Comparison of ENCODE assay signal across 15 cellular contexts in the genomic region with DNA sequence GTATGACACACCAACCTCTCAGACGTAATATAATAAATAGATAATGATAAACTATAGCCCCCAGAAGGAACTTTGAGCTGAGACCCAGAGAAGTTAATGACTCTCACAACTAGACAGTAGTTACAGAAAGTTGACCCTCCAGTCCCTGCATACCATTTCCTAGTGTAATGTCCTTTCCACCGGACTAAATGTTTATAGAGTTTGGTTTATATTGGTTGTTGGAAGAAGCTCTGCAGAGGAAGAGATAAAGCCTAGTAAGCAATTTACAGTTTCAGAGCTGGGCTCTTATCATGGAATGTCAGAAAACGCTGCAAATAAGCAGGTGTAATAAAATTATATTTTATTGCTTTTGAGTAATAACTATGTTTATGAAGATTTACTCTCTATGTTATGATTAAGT.
DNase-seq lines count a peak whose midpoint lies in the region; ATAC-seq and TF ChIP-seq lines count a peak whose summit lies in the region.
"Had no signal": no experiment of that assay in that cellular context is flagged by ENCODE, and none has a peak within 500 bp of the region (broad histone marks: within the 10 kb centered on the region; RNA-seq: fewer than 3 reads in every experiment).

No MANE protein-coding gene starts in this region.

- no peaks in the 10 kb centered on the region for H3K36me3 ChIP-seq in smooth muscle cell (ENCODE audit: low read depth)

- H3K4me3 ChIP-seq in smooth muscle cell: no peak overlapping the region
- H3K4me3 ChIP-seq: GM12878 had no signal

- H3K4me1 ChIP-seq in smooth muscle cell (ENCODE audit: low read depth): no peaks in the 10 kb centered on the region

- H3K27me3 Mint-ChIP-seq in mesothelial cell of epicardium (ENCODE audit: low read depth): peaks cover 7% of the 10 kb centered on the region
- H3K27me3 Mint-ChIP-seq in activated T-cell treated with anti-CD3 and anti-CD28 coated beads, Interleukin-2, amount 50 U/mL, for 24 hours: no peaks in the 10 kb centered on the region
- H3K27me3 Mint-ChIP-seq: B cell; CD4-positive, alpha-beta T cell; IgD-negative memory B cell had no signal

- peak; percentile 3 for DNase-seq in HuH-7 (ENCODE audit: low spot score)
- peak; percentile 43 for DNase-seq in kidney glomerular epithelial cell (lab: John Stamatoyannopoulos, UW)
- no peak for DNase-seq in smooth muscle cell (lab: John Stamatoyannopoulos, UW; ENCODE audit: unreplicated experiment)
- no peak for DNase-seq in mesothelial cell of epicardium (ENCODE audit: low spot score in 2 of 2, unreplicated experiment in 2 of 2)
- no peak for DNase-seq in activated T-cell treated with anti-CD3 and anti-CD28 coated beads, Interleukin-2, amount 50 U/mL, for 24 hours
- DNase-seq: C1 segment of cervical spinal cord; CD4-positive, alpha-beta T cell; DMS79; GOT3; H9 had no signal

- H3K4me1 Mint-ChIP-seq in mesothelial cell of epicardium: peaks cover 24% of the 10 kb centered on the region
- H3K4me1 Mint-ChIP-seq in activated T-cell treated with anti-CD3 and anti-CD28 coated beads, Interleukin-2, amount 50 U/mL, for 24 hours (ENCODE audit: low read depth): no peaks in the 10 kb centered on the region
- H3K4me1 Mint-ChIP-seq: B cell, H9, IgD-negative memory B cell had no signal

- no peak overlapping the region for H3K9ac ChIP-seq in smooth muscle cell (ENCODE audit: low read depth)

- H3K9me3 Mint-ChIP-seq in mesothelial cell of epicardium: no peaks in the 10 kb centered on the region
- no peaks in the 10 kb centered on the region for H3K9me3 Mint-ChIP-seq in activated T-cell treated with anti-CD3 and anti-CD28 coated beads, Interleukin-2, amount 50 U/mL, for 24 hours
- H3K9me3 Mint-ChIP-seq: CD4-positive, alpha-beta T cell; H9; IgD-negative memory B cell had no signal

- H3K27ac ChIP-seq in VCaP (peak overlapping the region; percentile 31), smooth muscle cell (ENCODE audit: low read depth) (no peak overlapping the region)

- peak overlapping the region; percentile 36 for H2AFZ ChIP-seq in smooth muscle cell (ENCODE audit: low read depth)

- H3K27ac Mint-ChIP-seq in mesothelial cell of epicardium: no peak overlapping the region
- no peak overlapping the region for H3K27ac Mint-ChIP-seq in activated T-cell treated with anti-CD3 and anti-CD28 coated beads, Interleukin-2, amount 50 U/mL, for 24 hours
- H3K27ac Mint-ChIP-seq: B cell; CD4-positive, alpha-beta T cell; H9; IgD-negative memory B cell had no signal

- no peak for ATAC-seq in HG03097 (IDR thresholded peaks at IDR 0.05; ENCODE audit: low FRiP score, unreplicated experiment)
- ATAC-seq: GM12878 had no signal

- H3K79me2 ChIP-seq in smooth muscle cell (ENCODE audit: low read depth): no peaks in the 10 kb centered on the region

- H3K27me3 ChIP-seq in smooth muscle cell (ENCODE audit: low read depth): no peaks in the 10 kb centered on the region

- H3K36me3 Mint-ChIP-seq in mesothelial cell of epicardium: no peaks in the 10 kb centered on the region
- H3K36me3 Mint-ChIP-seq in activated T-cell treated with anti-CD3 and anti-CD28 coated beads, Interleukin-2, amount 50 U/mL, for 24 hours (ENCODE audit: low read depth): no peaks in the 10 kb centered on the region
- H3K36me3 Mint-ChIP-seq: IgD-negative memory B cell had no signal

- H3K4me3 Mint-ChIP-seq in mesothelial cell of epicardium: no peak overlapping the region
- no peak overlapping the region for H3K4me3 Mint-ChIP-seq in activated T-cell treated with anti-CD3 and anti-CD28 coated beads, Interleukin-2, amount 50 U/mL, for 24 hours
- H3K4me3 Mint-ChIP-seq: B cell; CD4-positive, alpha-beta T cell; H9; IgD-negative memory B cell had no signal

- no peaks in the 10 kb centered on the region for H4K20me1 ChIP-seq in smooth muscle cell (ENCODE audit: low read depth)

- 25% methylated on average over 3 of the region's 3 CpGs for WGBS in smooth muscle cell (ENCODE audit: low lambda C conversion rate)

- TF ChIP-seq CTCF in VCaP (conservative IDR thresholded peaks at IDR 0.05) (no peak), smooth muscle cell (IDR thresholded peaks at IDR 0.05; ENCODE audit: borderline replicate concordance, insufficient read depth, poor library complexity, severe bottlenecking) (no peak), mesothelial cell of epicardium (IDR thresholded peaks at IDR 0.05; ENCODE audit: unreplicated experiment) (no peak)

- H3F3A ChIP-seq in smooth muscle cell (ENCODE audit: low read depth): no peaks in the 10 kb centered on the region

- H3K9me3 ChIP-seq in smooth muscle cell (replicated peaks; ENCODE audit: low read depth): no peaks in the 10 kb centered on the region

- no peak overlapping the region for H3K4me2 ChIP-seq in smooth muscle cell

Comparison
In these comparisons a context has a peak if more than half of its experiments do, and no peak if none do; other contexts are left out.
1. DNase-seq: peak in HuH-7 (single experiment) and kidney glomerular epithelial cell (single experiment); none in smooth muscle cell (single experiment), mesothelial cell of epicardium (0 of 2) and activated T-cell treated with anti-CD3 and anti-CD28 coated beads, Interleukin-2, amount 50 U/mL, for 24 hours (single experiment).